8 cellular contexts compared by ENCODE assay signal in genomic region chr15:68821898-68822380, GRCh38. TPM values are rescaled to one million over a fixed set of nuclear protein-coding genes. Genes with fewer than 3 reads are reported as not detected.
A peak's percentile ranks its signal among the peaks of the same experiment; 100 is the strongest.
DNase-seq lines count a peak whose midpoint lies in the region; ATAC-seq, FAIRE-seq and TF ChIP-seq lines count a peak whose summit lies in the region.

No MANE protein-coding gene starts in this region.

- CTCF ChIA-PET in activated B cell treated with CpG ODN at 0.5 μM for 24 hours (lab: Charles Lee) = no interaction called here

- H3K27ac ChIP-seq in hepatocyte (peak overlapping the region; percentile 65), small intestine (ENCODE audit: low read depth in 1 of 2, low read length in 1 of 2) (peak overlapping the region; percentile 52 to 61)

- no peaks in the 10 kb centered on the region; the same call in 1 of the 2 replicates for H3K36me3 ChIP-seq in BE2C
- no peaks in the 10 kb centered on the region for H3K36me3 ChIP-seq in hepatocyte (replicated peaks; ENCODE audit: insufficient read depth, low read depth)
- H3K36me3 ChIP-seq in small intestine (ENCODE audit: control insufficient read depth in 2 of 2, insufficient read depth in 2 of 2, low read length in 2 of 2) = no peaks in the 10 kb centered on the region

- H2AFZ ChIP-seq in hepatocyte = peak overlapping the region; percentile 34

- H3K4me2 ChIP-seq in hepatocyte = peak overlapping the region; percentile 83

- H3K27ac Mint-ChIP-seq in HFFc6 (no peak overlapping the region), activated B cell treated with CpG ODN at 0.5 μM for 24 hours (peak overlapping the region; percentile 78)

- 1% methylated on average over 13 of the region's 13 CpGs for WGBS in hepatocyte (ENCODE audit: low lambda C conversion rate, missing lambda C conversion rate)
- 1 to 7% (median 2%) methylated on average over 13 of the region's 13 CpGs for WGBS in small intestine, 3 donors

- no peak for ATAC-seq in activated B cell treated with CpG ODN at 0.5 μM for 24 hours (ENCODE audit: low read depth)
- ATAC-seq in HG02759 (IDR thresholded peaks at IDR 0.05; ENCODE audit: unreplicated experiment) = no peak
- ATAC-seq in HG03045 (IDR thresholded peaks at IDR 0.05; ENCODE audit: unreplicated experiment) = no peak
- ATAC-seq in HG03095 (IDR thresholded peaks at IDR 0.05; ENCODE audit: unreplicated experiment) = no peak

- H3K27me3 ChIP-seq in BE2C = no peaks in the 10 kb centered on the region
- H3K27me3 ChIP-seq in hepatocyte = no peaks in the 10 kb centered on the region
- H3K27me3 ChIP-seq in small intestine (ENCODE audit: control insufficient read depth in 2 of 2, insufficient read depth in 2 of 2, low read length in 2 of 2) = no peaks in the 10 kb centered on the region

- intact Hi-C loops in activated B cell treated with CpG ODN at 0.5 μM for 24 hours (cut with micrococcal nuclease) = loop anchor here (2.0 to 10.0 kb wide), 3 partner anchors 87 to 633 kb away; partner anchors contain the start of genes FEM1B and RPLP1

- no peak for TF ChIP-seq CTCF in BE2C (IDR thresholded peaks at IDR 0.05; ENCODE audit: low read depth, low read length)
- no peak for TF ChIP-seq CTCF in HFFc6 (IDR thresholded peaks at IDR 0.05)
- no peak for TF ChIP-seq CTCF in activated B cell treated with CpG ODN at 0.5 μM for 24 hours (IDR thresholded peaks at IDR 0.05)
- TF ChIP-seq CTCF in hepatocyte (IDR thresholded peaks at IDR 0.05; ENCODE audit: poor library complexity) = no peak

- H3K4me3 ChIP-seq in BE2C (ENCODE audit: low read depth, low read length) (peak overlapping the region; percentile 97), hepatocyte (peak overlapping the region; percentile 51), small intestine (ENCODE audit: low read depth in 1 of 2, low read length in 2 of 2) (peak overlapping the region; percentile 89 to 98)

- H4K20me1 ChIP-seq in hepatocyte (ENCODE audit: insufficient read depth, poor library complexity, severe bottlenecking) = no peaks in the 10 kb centered on the region

- H3K4me3 Mint-ChIP-seq in HFFc6 = peak overlapping the region; percentile 92
- peak overlapping the region; percentile 97 for H3K4me3 Mint-ChIP-seq in activated B cell treated with CpG ODN at 0.5 μM for 24 hours

- no peaks in the 10 kb centered on the region for H3K9me3 Mint-ChIP-seq in HFFc6
- H3K9me3 Mint-ChIP-seq in activated B cell treated with CpG ODN at 0.5 μM for 24 hours = no peaks in the 10 kb centered on the region

- peaks cover 52% of the 10 kb centered on the region for H3K79me2 ChIP-seq in hepatocyte

- H3K36me3 Mint-ChIP-seq in HFFc6 (ENCODE audit: low read depth) (peaks cover 6% of the 10 kb centered on the region), activated B cell treated with CpG ODN at 0.5 μM for 24 hours (ENCODE audit: low read depth) (peaks cover 21% of the 10 kb centered on the region)

- no peaks in the 10 kb centered on the region for H3K9me2 ChIP-seq in hepatocyte (replicated peaks; ENCODE audit: insufficient read depth)

- no peak for DNase-seq in BE2C
- DNase-seq in HFFc6 = no peak
- no peak for DNase-seq in activated B cell treated with CpG ODN at 0.5 μM for 24 hours
- no peak for DNase-seq in hepatocyte (ENCODE audit: low spot score)
- DNase-seq in small intestine = peak; percentile 70

- peaks cover 2% of the 10 kb centered on the region for H3K27me3 Mint-ChIP-seq in HFFc6 (ENCODE audit: insufficient read depth)
- no peaks in the 10 kb centered on the region for H3K27me3 Mint-ChIP-seq in activated B cell treated with CpG ODN at 0.5 μM for 24 hours

- H3K9me3 ChIP-seq in BE2C = no peaks in the 10 kb centered on the region
- no peaks in the 10 kb centered on the region for H3K9me3 ChIP-seq in hepatocyte (ENCODE audit: low read depth)
- H3K9me3 ChIP-seq in small intestine (ENCODE audit: control insufficient read depth, low read depth) = no peaks in the 10 kb centered on the region

- POLR2A ChIA-PET in activated B cell treated with CpG ODN at 0.5 μM for 24 hours (lab: Charles Lee) = interaction anchor here (0.7 to 6.6 kb wide), 2 partner anchors 28 to 184 kb away, joined by 3 to 167 read pairs; no protein-coding TSS in a partner anchor

- H3K4me1 Mint-ChIP-seq in HFFc6 (ENCODE audit: low read depth) (peaks cover 19% of the 10 kb centered on the region), activated B cell treated with CpG ODN at 0.5 μM for 24 hours (peaks cover 19% of the 10 kb centered on the region)

- H3K4me1 ChIP-seq in BE2C = peaks cover 6% of the 10 kb centered on the region; the same call in 1 of the 2 replicates
- peaks cover 6% of the 10 kb centered on the region for H3K4me1 ChIP-seq in hepatocyte (ENCODE audit: insufficient read depth)
- no peaks in the 10 kb centered on the region for H3K4me1 ChIP-seq in small intestine (ENCODE audit: control insufficient read depth in 2 of 2, insufficient read depth in 1 of 2, low read depth in 1 of 2, low read length in 1 of 2)

- no peak for FAIRE-seq in small intestine (lab: Jason Lieb, UNC)

RNA-seq across cellular contexts. Expression of gene ANP32A, which starts 1.2 kb away (rescaled TPM):
- polyA plus RNA-seq in BE2C (2012; ENCODE audit: insufficient read depth, insufficient read length, low read depth) = 347 TPM
- total RNA-seq in HFFc6 (2021; fragmentation: NEBNext Ultra II Directional; extraction: Animal tissue kit (Norgen Biotek cat#: 25700)) = 100 to 1,000 TPM in 5 of 6 experiments, 10 to 100 TPM in 1; 95.7 to 130 (median 118) TPM
- 199 and 218 TPM in 2 replicates for total RNA-seq in activated B cell treated with CpG ODN at 0.5 μM for 24 hours
- 59.4 and 81.8 TPM in 2 replicates for total RNA-seq in hepatocyte
- polyA plus RNA-seq in hepatocyte = 114 and 120 TPM in 2 replicates
- polyA plus RNA-seq in small intestine = 100 to 1,000 TPM in 1 of 3 donors, 10 to 100 TPM in 2; 56.2 to 147 (median 58.8) TPM
